24 cellular contexts compared by ENCODE assay signal in genomic region chr2:1681017-1681318, GRCh38.
"Had no signal": no experiment of that assay in that cellular context is flagged by ENCODE, and none has a peak within 500 bp of the region (broad histone marks: within the 10 kb centered on the region; RNA-seq: fewer than 3 reads in every experiment).

No MANE protein-coding gene starts in this region.

- H3K36me3 Mint-ChIP-seq: activated naive CD8-positive, alpha-beta T cell had no signal

- H3K27ac ChIP-seq: brain microvascular endothelial cell, cardiac muscle cell, KMS-11 had no signal

- H3K9me3 ChIP-seq: MG63 had no signal

- DNase-seq: activated CD4-positive, alpha-beta T cell treated with anti-CD3 and anti-CD28 coated beads for 48 hours; activated CD4-positive, alpha-beta T cell treated with anti-CD3 and anti-CD28 coated beads, Interleukin-2, amount 50 U/mL, for 4 hours; activated CD4-positive, CD25-positive, alpha-beta regulatory T cell treated with anti-CD3 and anti-CD28 coated beads, Interleukin-2, amount 50 U/mL, for 72 hours; activated CD8-positive, alpha-beta T cell treated with anti-CD3 and anti-CD28 coated beads, Interleukin-2, amount 10 ng/mL, durations not matched to agents 7 days and 5 days; activated effector memory CD4-positive, alpha-beta T cell treated with anti-CD3 and anti-CD28 coated beads, Interleukin-2, amount 50 U/mL, for 16 hours; activated naive CD4-positive, alpha-beta T cell treated with anti-CD3 and anti-CD28 coated beads for 36 hours; activated T-cell treated with anti-CD3 and anti-CD28 coated beads, Interleukin-2, amount 50 U/mL, for 4 hours; amygdala; brain microvascular endothelial cell; cerebellar nuclear complex; MG63; MV-4-11; NCI-H1105; NCI-H1436; NCI-H187; NCI-H2081; NCI-H524; SIG-M5; T-helper 17 cell; T-helper 9 cell had no signal

- H3K4me3 Mint-ChIP-seq: activated CD8-positive, alpha-beta T cell treated with anti-CD3 and anti-CD28 coated beads, Interleukin-2, amount 10 ng/mL, durations not matched to agents 7 days and 5 days; activated naive CD4-positive, alpha-beta T cell treated with anti-CD3 and anti-CD28 coated beads for 36 hours; activated naive CD8-positive, alpha-beta T cell; activated T-cell treated with anti-CD3 and anti-CD28 coated beads, Interleukin-2, amount 50 U/mL, for 4 hours; T-helper 17 cell; WTC11 had no signal

- H3K27me3 ChIP-seq: brain microvascular endothelial cell, cardiac muscle cell, MG63 had no signal

- H3K4me3 ChIP-seq: cardiac muscle cell, MG63 had no signal

- ATAC-seq: activated CD8-positive, alpha-beta T cell treated with anti-CD3 and anti-CD28 coated beads, Interleukin-2, amount 10 ng/mL, durations not matched to agents 7 days and 5 days; activated T-cell treated with anti-CD3 and anti-CD28 coated beads, Interleukin-2, amount 50 U/mL, for 4 hours; T-helper 17 cell; WTC11 had no signal

- H3K4me1 Mint-ChIP-seq: T-helper 17 cell had no signal

- H3K27me3 Mint-ChIP-seq: activated naive CD8-positive, alpha-beta T cell had no signal

- H3K9me3 Mint-ChIP-seq: activated naive CD4-positive, alpha-beta T cell treated with anti-CD3 and anti-CD28 coated beads for 36 hours; activated T-cell treated with anti-CD3 and anti-CD28 coated beads, Interleukin-2, amount 50 U/mL, for 4 hours; WTC11 had no signal

- H3K27ac Mint-ChIP-seq: activated CD8-positive, alpha-beta T cell treated with anti-CD3 and anti-CD28 coated beads, Interleukin-2, amount 10 ng/mL, durations not matched to agents 7 days and 5 days; activated naive CD4-positive, alpha-beta T cell treated with anti-CD3 and anti-CD28 coated beads for 36 hours; activated naive CD8-positive, alpha-beta T cell; T-helper 17 cell; WTC11 had no signal
